8 cellular contexts compared by ENCODE assay signal in the genomic region with DNA sequence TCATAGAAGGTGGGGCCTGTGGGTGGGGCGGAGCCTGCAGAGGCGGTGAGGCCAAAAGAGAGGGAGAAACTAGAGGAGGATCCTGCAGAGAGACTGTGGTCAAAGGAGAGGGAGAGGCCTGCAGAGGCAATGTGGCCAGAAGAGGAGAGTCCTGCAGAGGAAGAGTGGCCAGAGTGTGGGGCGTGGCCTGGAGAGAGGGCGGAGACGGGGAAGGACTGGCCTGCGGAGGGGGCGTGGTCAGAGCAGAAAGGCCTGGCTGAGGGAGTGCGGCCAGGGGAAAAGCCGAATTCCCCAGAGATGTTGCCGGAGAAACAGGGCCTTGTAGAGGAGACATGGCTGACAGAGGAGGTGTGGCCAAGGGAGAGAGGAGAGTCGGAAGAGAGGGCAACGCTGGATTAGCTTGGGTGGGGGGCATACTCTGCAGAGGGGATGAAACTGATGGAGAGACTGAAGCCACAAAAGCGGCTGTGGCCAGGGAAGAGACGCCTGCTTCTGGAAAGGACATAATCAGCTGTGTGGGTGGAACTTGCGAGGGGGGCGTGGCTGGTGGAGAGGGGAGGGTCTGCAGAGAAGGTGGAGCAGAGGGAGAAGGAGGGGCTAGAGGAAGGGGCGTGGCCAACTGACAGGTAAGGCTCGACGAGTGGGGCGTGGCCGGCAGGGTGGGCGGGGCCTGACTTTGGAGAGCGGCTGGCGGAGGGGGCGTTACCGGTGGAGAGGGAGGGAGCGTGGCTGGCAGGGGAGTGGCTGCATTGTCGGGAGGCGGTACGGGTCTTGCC. TPM values are rescaled to one million over a fixed set of nuclear protein-coding genes. Genes with fewer than 3 reads are reported as not detected.
DNase-seq lines count a peak whose midpoint lies in the region; ATAC-seq and TF ChIP-seq lines count a peak whose summit lies in the region.

No MANE protein-coding gene starts in this region.

- no peak for TF ChIP-seq CTCF in AG09319 (IDR thresholded peaks at IDR 0.05; ENCODE audit: low read depth, low read length)

- POLR2A ChIA-PET in HEK293T (lab: Yijun Ruan, JAX) = interaction anchor here (0.6 to 1.2 kb wide), 3 partner anchors 16 to 32 kb away, joined by 3 to 4 read pairs (median 4); partner anchors contain the start of genes LRRC8E and MAP2K7

- ATAC-seq in GM18519 (IDR thresholded peaks at IDR 0.05; ENCODE audit: low FRiP score, unreplicated experiment) = no peak

- CTCF ChIA-PET in HEK293T (lab: Yijun Ruan, JAX) = no interaction called here

- DNase-seq in AG09319 (ENCODE audit: extremely low read depth, low read depth) = peak; percentile 60
- peak; percentile 79 for DNase-seq in HEK293T (ENCODE audit: extremely low spot score)
- DNase-seq in OCI-M1 (lab: John Stamatoyannopoulos, UW) = peak; percentile 99
- DNase-seq in activated T-cell treated with anti-CD3 and anti-CD28 coated beads for 1 hour (ENCODE audit: low read depth) = peak; percentile 73
- peak; percentile 77 for DNase-seq in epidermal melanocyte (ENCODE audit: insufficient read length, low spot score)
- peak; percentile 94 for DNase-seq in mucosa of gallbladder (ENCODE audit: low spot score)
- DNase-seq in stimulated activated CD8-positive, alpha-beta memory T cell treated with anti-CD3 and anti-CD28 coated beads, Interleukin-4, amount 100 ng/mL, for 1 hour (ENCODE audit: low read depth in 2 of 2, low spot score in 1 of 2) = peak; percentile 33 to 65

TF ChIP-seq in HEK293T, 16 proteins besides CTCF, POLR2A, EP300 and RAD21:
- TF ChIP-seq CTBP1 (IDR thresholded peaks at IDR 0.05; ENCODE audit: borderline replicate concordance) = no peak
- TF ChIP-seq FOXK2 (IDR thresholded peaks at IDR 0.05) = no peak
- peak; percentile 59 for TF ChIP-seq SP1 (IDR thresholded peaks at IDR 0.05)
- peak; percentile 80 for TF ChIP-seq PKNOX1 (IDR thresholded peaks at IDR 0.05)
- no peak for TF ChIP-seq FOXM1 (IDR thresholded peaks at IDR 0.05; ENCODE audit: borderline replicate concordance)

RNA-seq across cellular contexts. Expression of gene PRR36, which starts 2.5 kb away (rescaled TPM):
- total RNA-seq in mucosa of gallbladder = 1.6 TPM

RNA-seq across cellular contexts. Expression of gene LRRC8E, which starts 16.6 kb away (rescaled TPM):
- 4.1 TPM for total RNA-seq in mucosa of gallbladder

RNA-seq across cellular contexts. Expression of gene MAP2K7, which starts 32.0 kb away (rescaled TPM):
- total RNA-seq in mucosa of gallbladder = 39.1 TPM

RNA-seq across cellular contexts. Expression of gene EVI5L, which starts 41.7 kb away (rescaled TPM):
- total RNA-seq in mucosa of gallbladder = 23.4 TPM

RNA-seq across cellular contexts. Expression of gene TGFBR3L, which starts 42.9 kb away (rescaled TPM):
- 0.52 TPM for total RNA-seq in mucosa of gallbladder

Comparison
In these comparisons a context has a peak if more than half of its experiments do, and no peak if none do; other contexts are left out.
1. DNase-seq: peak in every context shown above with its lines; median percentile 99 in OCI-M1; 94 in mucosa of gallbladder; 79 in HEK293T; 77 in epidermal melanocyte; 73 in activated T-cell treated with anti-CD3 and anti-CD28 coated beads for 1 hour; 60 in AG09319; 49 in stimulated activated CD8-positive, alpha-beta memory T cell treated with anti-CD3 and anti-CD28 coated beads, Interleukin-4, amount 100 ng/mL, for 1 hour.